1 cellular context compared by ENCODE assay signal in genomic region chr12:27237790-27238771, GRCh38.
TF ChIP-seq lines count a peak whose summit lies in the region.

No MANE protein-coding gene starts in this region.

TF ChIP-seq in H1, 55 proteins besides CTCF, POLR2A, EP300 and RAD21 (continued from another document):
- TF ChIP-seq CHD7 (IDR thresholded peaks at IDR 0.05; ENCODE audit: insufficient replicate concordance, low read length) = no peak
